9 cellular contexts compared by ENCODE assay signal in genomic region chr1:41045740-41046139, GRCh38. TPM values are rescaled to one million over a fixed set of nuclear protein-coding genes. Genes with fewer than 3 reads are reported as not detected.
DNase-seq lines count a peak whose midpoint lies in the region; ATAC-seq, FAIRE-seq and TF ChIP-seq lines count a peak whose summit lies in the region.
"Had no signal": no experiment of that assay in that cellular context is flagged by ENCODE, and none has a peak within 500 bp of the region (broad histone marks: within the 10 kb centered on the region; RNA-seq: fewer than 3 reads in every experiment).

No MANE protein-coding gene starts in this region.

- H3K27me3 ChIP-seq in spleen (replicated peaks in 1 of 7): no peaks in the 10 kb centered on the region

- H3K4me1 ChIP-seq in kidney (ENCODE audit: control insufficient read depth in 1 of 2, insufficient read depth in 1 of 2, low read depth in 1 of 2, low read length in 2 of 2) (peaks cover 23 to 35% of the 10 kb centered on the region in 2 donors), spleen (peaks cover 0 to 12% (median 0%) of the 10 kb centered on the region in 6 donors)

- ATAC-seq in GM18520 (IDR thresholded peaks at IDR 0.05; ENCODE audit: unreplicated experiment): no peak

- H3K9me3 ChIP-seq in kidney (ENCODE audit: control insufficient read depth in 1 of 2, low read length in 2 of 2) (no peaks in the 10 kb centered on the region), spleen (no peaks in the 10 kb centered on the region)

- 82 to 93% (median 90%) methylated on average over 5 of the region's 5 CpGs for WGBS in spleen, 5 donors

- FAIRE-seq in kidney (lab: Jason Lieb, UNC): peak; percentile 85

- intact Hi-C loops in kidney (cut with DNase I) (no loop called here), spleen (cut with DNase I; ENCODE audit: low total_unique reads) (no loop called here)

- TF ChIP-seq POLR2A in spleen (IDR thresholded peaks at IDR 0.05): no peak

- H3K4me3 ChIP-seq in choroid plexus epithelial cell (ENCODE audit: low read depth, low read length) (no peak overlapping the region), kidney (ENCODE audit: low read length in 2 of 2) (no peak overlapping the region), spleen (no peak overlapping the region)

- peak overlapping the region in 1 of 2 donors; percentile 17 for H3K9ac ChIP-seq in kidney (ENCODE audit: low read length in 2 of 2)

- TF ChIP-seq CTCF in choroid plexus epithelial cell (conservative IDR thresholded peaks at IDR 0.05; ENCODE audit: low read depth, low read length) (no peak), kidney (IDR thresholded peaks at IDR 0.05; ENCODE audit: borderline replicate concordance, extremely low read depth, insufficient read depth) (no peak), spleen (IDR thresholded peaks at IDR 0.05 in 8 of 11, conservative IDR thresholded peaks at IDR 0.05 in 3 of 11) (no peak)

- H3K27ac ChIP-seq in kidney (ENCODE audit: low read depth in 2 of 2, low read length in 2 of 2) (peak overlapping the region; percentile 65 to 75), spleen (no peak overlapping the region)

- peaks cover 8 to 15% of the 10 kb centered on the region in 2 donors for H3K36me3 ChIP-seq in kidney (ENCODE audit: control insufficient read depth in 1 of 2, insufficient read depth in 2 of 2, low read length in 2 of 2)
- H3K36me3 ChIP-seq in spleen: peaks cover 0 to 100% (median 33%) of the 10 kb centered on the region in 6 donors

- DNase-seq in HPDE6-E6E7 (ENCODE audit: extremely low spot score) (peak; percentile 87), choroid plexus epithelial cell (ENCODE audit: low read depth) (peak; percentile 65), kidney (no peak), smooth muscle cell of the brain vasculature (ENCODE audit: low read depth, low spot score) (peak; percentile 21), spleen (no peak), retina (no peak)
- DNase-seq in activated CD4-positive, alpha-beta T cell treated with anti-CD3 and anti-CD28 coated beads for 4 hours: no peak

RNA-seq across cellular contexts. Expression of gene SLFNL1, which starts 24.2 kb away (rescaled TPM):
- 0.50 TPM for total RNA-seq in kidney
- polyA plus RNA-seq in kidney (ENCODE audit: insufficient read depth, low read depth, low replicate concordance): 0.32 TPM
- total RNA-seq in spleen: 1 to 10 TPM in 3 of 7 donors, under 1 TPM in 4; 0.27 to 1.7 (median 0.85) TPM
- polyA plus RNA-seq in spleen: under 1 TPM; 0.21 to 0.38 (median 0.30) TPM
- total RNA-seq: Daoy had no signal

Comparison
In these comparisons a context has a peak if more than half of its experiments do, and no peak if none do; other contexts are left out.
1. DNase-seq: peak in HPDE6-E6E7 (single experiment), choroid plexus epithelial cell (single experiment) and smooth muscle cell of the brain vasculature (single experiment); none in kidney (single experiment), activated CD4-positive, alpha-beta T cell treated with anti-CD3 and anti-CD28 coated beads for 4 hours (0 of 2), spleen (single experiment) and retina (single experiment).
2. H3K27ac ChIP-seq: peak in kidney (2 of 2); none in spleen (0 of 8).